In genomic region chr16:66525396-66526180, GRCh38 we compare ENCODE assay signal across 11 cellular contexts. TPM values are rescaled to one million over a fixed set of nuclear protein-coding genes. Genes with fewer than 3 reads are reported as not detected.
DNase-seq lines count a peak whose midpoint lies in the region; TF ChIP-seq lines count a peak whose summit lies in the region.
"Had no signal": no experiment of that assay in that cellular context is flagged by ENCODE, and none has a peak within 500 bp of the region (broad histone marks: within the 10 kb centered on the region; RNA-seq: fewer than 3 reads in every experiment).

No MANE protein-coding gene starts in this region.

- peak overlapping the region; percentile 99 to 100 (median 100) for H3K27ac Mint-ChIP-seq in CD14-positive monocyte
- peak overlapping the region; percentile 88 for H3K27ac Mint-ChIP-seq in nephron progenitor cell

- intact Hi-C loops in CD14-positive monocyte (cut with micrococcal nuclease), result loop anchor here in 1 of 2 donors (2.0 to 10.0 kb wide), 2 partner anchors 61 to 1559 kb away; partner anchors contain the start of gene NFATC3

- peaks cover 77% of the 10 kb centered on the region for H3K4me1 Mint-ChIP-seq in CD14-positive monocyte
- H3K4me1 Mint-ChIP-seq in nephron progenitor cell, result no peaks in the 10 kb centered on the region

- peak overlapping the region; percentile 56 to 60 for H3K4me3 Mint-ChIP-seq in CD14-positive monocyte
- H3K4me3 Mint-ChIP-seq in nephron progenitor cell, result no peak overlapping the region

- TF ChIP-seq CTCF in CD14-positive monocyte (IDR thresholded peaks at IDR 0.05) (no peak), nephron progenitor cell (IDR thresholded peaks at IDR 0.05) (no peak)

- H3K27me3 Mint-ChIP-seq in CD14-positive monocyte (ENCODE audit: low read depth in 3 of 3) (peaks cover 0 to 2% (median 2%) of the 10 kb centered on the region in 3 donors), nephron progenitor cell (ENCODE audit: low read depth, poor library complexity) (no peaks in the 10 kb centered on the region)

- peak; percentile 87 for DNase-seq in CD14-positive monocyte (ENCODE audit: low spot score)
- peak; percentile 99 for DNase-seq in M059J (ENCODE audit: low read depth)
- DNase-seq in astrocyte of the hippocampus (ENCODE audit: low read depth, low spot score), result peak; percentile 37
- no peak for DNase-seq in nephron progenitor cell
- DNase-seq in middle frontal gyrus (ENCODE audit: extremely low spot score, low spot score), result no peak
- no peak for DNase-seq in dermis blood vessel endothelial cell
- DNase-seq in COR-L47 (lab: John Stamatoyannopoulos, UW), result no peak
- DNase-seq in ureter (ENCODE audit: low spot score), result no peak
- DNase-seq: NCI-H2171 treated with DMSO at 0.1 percent for 48 hours had no signal

- peaks cover 0 to 2% (median 0%) of the 10 kb centered on the region in 7 donors for H3K9me3 Mint-ChIP-seq in CD14-positive monocyte
- no peaks in the 10 kb centered on the region for H3K9me3 Mint-ChIP-seq in nephron progenitor cell

- H3K36me3 Mint-ChIP-seq in CD14-positive monocyte (peaks cover 56 to 66% of the 10 kb centered on the region in 2 donors), nephron progenitor cell (ENCODE audit: low read depth) (peaks cover 29% of the 10 kb centered on the region)

RNA-seq across cellular contexts. Expression of gene TK2, which starts 24.3 kb away (rescaled TPM):
- polyA plus RNA-seq in CD14-positive monocyte, result 10 to 100 TPM; 29.8 to 38.9 TPM
- total RNA-seq in M059J (2014; rRNA removed; shearing (Covaris generic)), result 13.6 and 25.2 TPM in 2 replicates
- total RNA-seq in dermis blood vessel endothelial cell (41.0 and 46.5 TPM in 2 replicates), ureter (37.9 TPM)

RNA-seq across cellular contexts. Expression of gene CKLF, which starts 26.8 kb away (rescaled TPM):
- 100 to 1,000 TPM; 374 to 430 TPM for polyA plus RNA-seq in CD14-positive monocyte
- 145 and 165 TPM in 2 replicates for total RNA-seq in M059J (2014; rRNA removed; shearing (Covaris generic))
- total RNA-seq in dermis blood vessel endothelial cell (75.6 and 102 TPM in 2 replicates), ureter (34.0 TPM)
- total RNA-seq: ascending aorta had no signal

RNA-seq across cellular contexts. Expression of gene CMTM1, which starts 40.7 kb away (rescaled TPM):
- 1 to 10 TPM; 1.6 to 2.5 TPM for polyA plus RNA-seq in CD14-positive monocyte
- 2.1 and 3.8 TPM in 2 replicates for total RNA-seq in M059J (2014; rRNA removed; shearing (Covaris generic))
- total RNA-seq in dermis blood vessel endothelial cell, result 2.7 and 3.6 TPM in 2 replicates
- total RNA-seq in ureter, result 4.3 TPM
- total RNA-seq: ascending aorta had no signal

RNA-seq across cellular contexts. Expression of gene CMTM2, which starts 53.7 kb away (rescaled TPM):
- polyA plus RNA-seq in CD14-positive monocyte, result 10 to 100 TPM; 39.1 to 41.6 TPM
- total RNA-seq in M059J (2014; rRNA removed; shearing (Covaris generic)), result not detected in 2 replicates
- total RNA-seq in dermis blood vessel endothelial cell (0.34 TPM in 1 of 2 replicates, not detected in the other), ureter (not detected)
- total RNA-seq: ascending aorta, mucosa of gallbladder had no signal

Comparison
In these comparisons a context has a peak if more than half of its experiments do, and no peak if none do; other contexts are left out.
1. DNase-seq: peak in CD14-positive monocyte (single experiment), M059J (single experiment) and astrocyte of the hippocampus (single experiment); none in nephron progenitor cell (single experiment), middle frontal gyrus (single experiment), dermis blood vessel endothelial cell (single experiment), COR-L47 (single experiment) and ureter (single experiment).